Comparison of ENCODE assay signal across 14 cellular contexts in the genomic region with DNA sequence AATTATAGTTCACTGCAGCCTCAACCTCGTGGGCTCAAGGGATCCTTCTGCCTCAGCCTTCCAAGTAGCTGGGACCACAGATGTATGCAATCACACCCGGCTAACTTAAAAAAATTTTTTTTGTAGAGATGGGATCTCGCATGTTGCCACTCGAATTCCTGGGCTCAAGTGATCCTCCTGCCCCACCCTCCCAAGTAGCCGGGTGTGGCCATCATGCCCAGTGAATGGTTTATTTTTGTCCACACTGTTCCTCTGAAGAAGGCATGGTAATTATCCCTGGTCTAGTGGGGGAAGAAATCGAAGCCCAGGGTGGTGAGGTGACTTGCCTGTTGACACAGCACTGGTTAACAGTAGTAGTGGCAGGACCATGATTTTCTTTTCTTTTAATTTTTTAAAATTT. TPM values are rescaled to one million over a fixed set of nuclear protein-coding genes. Genes with fewer than 3 reads are reported as not detected.
A peak's percentile ranks its signal among the peaks of the same experiment; 100 is the strongest.
DNase-seq lines count a peak whose midpoint lies in the region; ATAC-seq and TF ChIP-seq lines count a peak whose summit lies in the region.
"Had no signal": no experiment of that assay in that cellular context is flagged by ENCODE, and none has a peak within 500 bp of the region (broad histone marks: within the 10 kb centered on the region; RNA-seq: fewer than 3 reads in every experiment).

No MANE protein-coding gene starts in this region.

- H3K9ac ChIP-seq in endodermal cell (ENCODE audit: extremely low read depth, low read length, poor library complexity, severe bottlenecking): no peak overlapping the region

- H3K27ac ChIP-seq in breast epithelium: no peak overlapping the region
- peak overlapping the region; percentile 97 for H3K27ac ChIP-seq in RWPE1
- no peak overlapping the region for H3K27ac ChIP-seq in endodermal cell (ENCODE audit: low read depth, low read length)
- H3K27ac ChIP-seq in adrenal gland: no peak overlapping the region
- H3K27ac ChIP-seq: gastrocnemius medialis had no signal

- H3K4me3 ChIP-seq in breast epithelium (no peak overlapping the region), endodermal cell (ENCODE audit: low read length) (peak overlapping the region; percentile 84), adrenal gland (no peak overlapping the region)
- H3K4me3 ChIP-seq: gastrocnemius medialis had no signal

- BruUV-seq in MCF 10A (replicated peaks; lab: Mats Ljungman, UMichigan): no TSS peak

- ATAC-seq in stimulated activated memory B cell treated with anti-CD40 and anti-IgM and Interleukin-4, amounts not matched to agents 10 μg/mL and 1 μg/mL and 100 μg/mL, for 72 hours: no peak
- no peak for ATAC-seq in GM21528 (IDR thresholded peaks at IDR 0.05; ENCODE audit: low FRiP score, unreplicated experiment)
- ATAC-seq: gastrocnemius medialis, Right ventricle myocardium inferior had no signal

- no peaks in the 10 kb centered on the region for H3K36me3 ChIP-seq in breast epithelium
- H3K36me3 ChIP-seq in endodermal cell (ENCODE audit: control insufficient read depth, insufficient read depth, low read length): peaks cover 12% of the 10 kb centered on the region
- peaks cover 0 to 8% of the 10 kb centered on the region in 2 donors for H3K36me3 ChIP-seq in adrenal gland (replicated peaks in 1 of 2)

- H3K4me1 ChIP-seq in breast epithelium (peaks cover 4 to 5% of the 10 kb centered on the region in 2 donors), endodermal cell (ENCODE audit: control insufficient read depth, insufficient read depth, low read length) (no peaks in the 10 kb centered on the region), adrenal gland (replicated peaks in 1 of 2) (peaks cover 0 to 31% of the 10 kb centered on the region in 2 donors)

- POLR2A ChIA-PET in MCF 10A (lab: Yijun Ruan, JAX): interaction anchor here (0.8 to 1.6 kb wide), 5 partner anchors 10 to 139 kb away, joined by 3 to 4 read pairs (median 3); partner anchors contain the start of genes CAPN1 and MRPL49
- POLR2A ChIA-PET in RWPE1 (lab: Yijun Ruan, JAX; ENCODE audit: low non-redundant PET): no interaction called here

- TF ChIP-seq POLR2A in breast epithelium (IDR thresholded peaks at IDR 0.05) (no peak), adrenal gland (IDR thresholded peaks at IDR 0.05) (no peak)

- H3K36me3 Mint-ChIP-seq in MCF 10A (ENCODE audit: insufficient read depth, unreplicated experiment): peaks cover 19% of the 10 kb centered on the region
- peaks cover 15% of the 10 kb centered on the region for H3K36me3 Mint-ChIP-seq in endodermal cell (ENCODE audit: low read depth)
- peaks cover 19% of the 10 kb centered on the region for H3K36me3 Mint-ChIP-seq in stimulated activated memory B cell treated with anti-CD40 and anti-IgM and Interleukin-4, amounts not matched to agents 10 μg/mL and 1 μg/mL and 100 μg/mL, for 72 hours

- CTCF ChIA-PET in MCF 10A (lab: Yijun Ruan, JAX) (interaction anchor here (1.1 kb wide), 1 partner anchor 52 kb away, joined by 4 read pairs; no protein-coding TSS in a partner anchor), RWPE1 (lab: Yijun Ruan, JAX) (no interaction called here)

- H3K9me3 Mint-ChIP-seq in MCF 10A (ENCODE audit: unreplicated experiment) (no peaks in the 10 kb centered on the region), endodermal cell (no peaks in the 10 kb centered on the region)
- no peaks in the 10 kb centered on the region for H3K9me3 Mint-ChIP-seq in stimulated activated memory B cell treated with anti-CD40 and anti-IgM and Interleukin-4, amounts not matched to agents 10 μg/mL and 1 μg/mL and 100 μg/mL, for 72 hours

- H3K9me3 ChIP-seq in breast epithelium: no peaks in the 10 kb centered on the region
- no peaks in the 10 kb centered on the region for H3K9me3 ChIP-seq in endodermal cell (ENCODE audit: control insufficient read depth, low read length)
- no peaks in the 10 kb centered on the region for H3K9me3 ChIP-seq in adrenal gland (replicated peaks in 1 of 3)
- H3K9me3 ChIP-seq: gastrocnemius medialis had no signal

- DNase-seq in MCF 10A (ENCODE audit: unreplicated experiment): no peak
- no peak for DNase-seq in breast epithelium (ENCODE audit: low spot score in 2 of 2)
- DNase-seq in RWPE1 (ENCODE audit: low spot score): no peak
- no peak for DNase-seq in endodermal cell
- no peak for DNase-seq in adrenal gland
- no peak for DNase-seq in stimulated activated CD4-positive, alpha-beta T cell treated with anti-CD3 and anti-CD28 coated beads, Interleukin-2, amount 100 ng/mL, for 48 hours
- DNase-seq: activated CD4-positive, CD25-positive, alpha-beta regulatory T cell treated with anti-CD3 and anti-CD28 coated beads, Interleukin-2, amount 50 U/mL, for 72 hours; gastrocnemius medialis; NCI-H1092 treated with DMSO at 0.1 percent for 48 hours; NCI-H510A; posterior cingulate gyrus had no signal

- H3K4me3 Mint-ChIP-seq in MCF 10A (ENCODE audit: unreplicated experiment): peak overlapping the region; percentile 89
- H3K4me3 Mint-ChIP-seq in endodermal cell: peak overlapping the region; percentile 77
- H3K4me3 Mint-ChIP-seq in stimulated activated memory B cell treated with anti-CD40 and anti-IgM and Interleukin-4, amounts not matched to agents 10 μg/mL and 1 μg/mL and 100 μg/mL, for 72 hours: peak overlapping the region; percentile 81

- H3K27ac Mint-ChIP-seq in MCF 10A (ENCODE audit: low read depth, unreplicated experiment) (no peak overlapping the region), endodermal cell (no peak overlapping the region)
- H3K27ac Mint-ChIP-seq in stimulated activated memory B cell treated with anti-CD40 and anti-IgM and Interleukin-4, amounts not matched to agents 10 μg/mL and 1 μg/mL and 100 μg/mL, for 72 hours: no peak overlapping the region

- WGBS in endodermal cell (ENCODE audit: insufficient coverage in 1 of 2, insufficient read length in 1 of 2), 2 experiments: 94 to 95% methylated on average over 5 to 6 of the region's 6 CpGs
- WGBS in adrenal gland, 4 donors: 89 to 96% (median 93%) methylated on average over 6 of the region's 6 CpGs

- TF ChIP-seq CTCF in MCF 10A (IDR thresholded peaks at IDR 0.05; ENCODE audit: unreplicated experiment) (no peak), breast epithelium (IDR thresholded peaks at IDR 0.05) (no peak), RWPE1 (conservative IDR thresholded peaks at IDR 0.05; ENCODE audit: low read depth) (no peak), endodermal cell (conservative IDR thresholded peaks at IDR 0.05) (no peak), adrenal gland (IDR thresholded peaks at IDR 0.05) (no peak)

- intact Hi-C loops in MCF 10A (cut with micrococcal nuclease) (loop anchor here (5.0 kb wide), 1 partner anchor 39 kb away; the partner anchor contains the start of genes CDCA5 and ZFPL1), breast epithelium (cut with DNase I; ENCODE audit: low total_unique reads) (no loop called here), adrenal gland (cut with DNase I) (no loop called here)

- H3K4me1 Mint-ChIP-seq in MCF 10A (ENCODE audit: insufficient read depth, unreplicated experiment) (peaks cover 10% of the 10 kb centered on the region), endodermal cell (peaks cover 3% of the 10 kb centered on the region)
- peaks cover 30% of the 10 kb centered on the region for H3K4me1 Mint-ChIP-seq in stimulated activated memory B cell treated with anti-CD40 and anti-IgM and Interleukin-4, amounts not matched to agents 10 μg/mL and 1 μg/mL and 100 μg/mL, for 72 hours

- H3K27me3 Mint-ChIP-seq in MCF 10A (ENCODE audit: insufficient read depth, unreplicated experiment): no peaks in the 10 kb centered on the region
- H3K27me3 Mint-ChIP-seq in endodermal cell (ENCODE audit: insufficient read depth): peaks cover 4% of the 10 kb centered on the region
- no peaks in the 10 kb centered on the region for H3K27me3 Mint-ChIP-seq in stimulated activated memory B cell treated with anti-CD40 and anti-IgM and Interleukin-4, amounts not matched to agents 10 μg/mL and 1 μg/mL and 100 μg/mL, for 72 hours

- H3K27me3 ChIP-seq in breast epithelium (no peaks in the 10 kb centered on the region), endodermal cell (ENCODE audit: control insufficient read depth, insufficient read depth, low read length, poor library complexity, severe bottlenecking) (no peaks in the 10 kb centered on the region), adrenal gland (no peaks in the 10 kb centered on the region)
- H3K27me3 ChIP-seq: gastrocnemius medialis had no signal

RNA-seq across cellular contexts. Expression of gene SAC3D1, which starts 1.9 kb away (rescaled TPM):
- 10.3 and 14.0 TPM in 2 replicates for total RNA-seq in MCF 10A (2022)
- 1 to 10 TPM; 7.5 to 9.2 (median 7.5) TPM for total RNA-seq in breast epithelium
- 10 to 100 TPM; 11.4 to 12.0 TPM for total RNA-seq in endodermal cell
- 20.5 TPM for polyA plus RNA-seq in endodermal cell (2013, experiment 1 of 2)
- polyA plus RNA-seq in endodermal cell (2013, experiment 2 of 2): 19.5 TPM
- total RNA-seq in adrenal gland: 10 to 100 TPM in 7 of 8 donors, 1 to 10 TPM in 1; 9.9 to 23.6 (median 16.1) TPM
- polyA plus RNA-seq in adrenal gland: 10 to 100 TPM in 1 of 3 donors, 1 to 10 TPM in 2; 4.4 to 10.1 (median 7.5) TPM

RNA-seq across cellular contexts. Expression of gene NAALADL1, which starts 15.5 kb away (rescaled TPM):
- total RNA-seq in MCF 10A (2022) (not detected in 2 replicates), breast epithelium (10 to 100 TPM; 15.5 to 28.8 (median 19.2) TPM), endodermal cell (1 to 10 TPM; 2.2 to 4.5 TPM), adrenal gland (10 to 100 TPM in 2 of 8 donors, 1 to 10 TPM in 6; 1.3 to 15.7 (median 5.5) TPM)
- polyA plus RNA-seq in endodermal cell (2013, experiment 1 of 2): 1.4 TPM
- polyA plus RNA-seq in endodermal cell (2013, experiment 2 of 2): 0.75 TPM
- 10 to 100 TPM in 1 of 3 donors, 1 to 10 TPM in 2; 2.5 to 11.0 (median 8.7) TPM for polyA plus RNA-seq in adrenal gland

RNA-seq across cellular contexts. Expression of gene SNX15, which starts 15.7 kb away (rescaled TPM):
- total RNA-seq in MCF 10A (2022) (18.0 and 21.0 TPM in 2 replicates), breast epithelium (10 to 100 TPM; 17.0 to 22.7 (median 17.1) TPM), endodermal cell (10 to 100 TPM; 14.2 to 16.4 TPM), adrenal gland (10 to 100 TPM; 21.2 to 35.9 (median 23.4) TPM)
- polyA plus RNA-seq in endodermal cell (2013, experiment 1 of 2): 20.9 TPM
- 19.8 TPM for polyA plus RNA-seq in endodermal cell (2013, experiment 2 of 2)
- 10 to 100 TPM; 16.4 to 22.0 (median 18.7) TPM for polyA plus RNA-seq in adrenal gland

RNA-seq across cellular contexts. Expression of gene ARL2, which starts 28.9 kb away (rescaled TPM):
- total RNA-seq in MCF 10A (2022) (96.8 and 113 TPM in 2 replicates), breast epithelium (100 to 1,000 TPM in 2 of 3 donors, 10 to 100 TPM in 1; 99.8 to 193 (median 154) TPM), endodermal cell (100 to 1,000 TPM; 127 to 199 TPM), adrenal gland (100 to 1,000 TPM in 5 of 8 donors, 10 to 100 TPM in 3; 81.0 to 231 (median 112) TPM)
- 160 TPM for polyA plus RNA-seq in endodermal cell (2013, experiment 1 of 2)
- polyA plus RNA-seq in endodermal cell (2013, experiment 2 of 2): 144 TPM
- polyA plus RNA-seq in adrenal gland: 100 to 1,000 TPM in 2 of 3 donors, 10 to 100 TPM in 1; 66.5 to 151 (median 128) TPM

RNA-seq across cellular contexts. Expression of gene CDCA5, which starts 40.9 kb away (rescaled TPM):
- 9.5 and 17.3 TPM in 2 replicates for total RNA-seq in MCF 10A (2022)
- total RNA-seq in breast epithelium: 1 to 10 TPM in 1 of 3 donors, under 1 TPM in 2; 0.96 to 1.2 (median 0.98) TPM
- 10 to 100 TPM; 48.1 to 82.6 TPM for total RNA-seq in endodermal cell
- polyA plus RNA-seq in endodermal cell (2013, experiment 1 of 2): 52.0 TPM
- 46.1 TPM for polyA plus RNA-seq in endodermal cell (2013, experiment 2 of 2)
- total RNA-seq in adrenal gland: 1 to 10 TPM in 6 of 8 donors, under 1 TPM in 2; 0.35 to 2.7 (median 1.4) TPM
- polyA plus RNA-seq in adrenal gland: 1 to 10 TPM in 1 of 3 donors, under 1 TPM in 2; 0.40 to 1.6 (median 0.88) TPM
